Comparison of ENCODE assay signal across 1 cellular context in genomic region chr2:27133905-27134780, GRCh38.
A peak's percentile ranks its signal among the peaks of the same experiment; 100 is the strongest.
TF ChIP-seq lines count a peak whose summit lies in the region.

A gene with protein sequence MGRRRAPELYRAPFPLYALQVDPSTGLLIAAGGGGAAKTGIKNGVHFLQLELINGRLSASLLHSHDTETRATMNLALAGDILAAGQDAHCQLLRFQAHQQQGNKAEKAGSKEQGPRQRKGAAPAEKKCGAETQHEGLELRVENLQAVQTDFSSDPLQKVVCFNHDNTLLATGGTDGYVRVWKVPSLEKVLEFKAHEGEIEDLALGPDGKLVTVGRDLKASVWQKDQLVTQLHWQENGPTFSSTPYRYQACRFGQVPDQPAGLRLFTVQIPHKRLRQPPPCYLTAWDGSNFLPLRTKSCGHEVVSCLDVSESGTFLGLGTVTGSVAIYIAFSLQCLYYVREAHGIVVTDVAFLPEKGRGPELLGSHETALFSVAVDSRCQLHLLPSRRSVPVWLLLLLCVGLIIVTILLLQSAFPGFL (minus strand): TSS chr2:27134636. CDS start chr2:27134421, 215 bp downstream.

TF ChIP-seq in GM12878, 131 proteins besides CTCF, POLR2A, EP300 and RAD21 (continued from another document):
- TF ChIP-seq CREM (IDR thresholded peaks at IDR 0.05; ENCODE audit: low read depth): peak; percentile 65
- TF ChIP-seq NR2F1 (conservative IDR thresholded peaks at IDR 0.05): no peak
- peak; percentile 62; the same call in 1 of the 2 replicates for TF ChIP-seq MXI1 (IDR thresholded peaks at IDR 0.05; ENCODE audit: low read depth, low read length)
- peak; percentile 52; the same call in 1 of the 2 replicates for TF ChIP-seq DPF2 (IDR thresholded peaks at IDR 0.05)
- peak; percentile 100 for TF ChIP-seq IKZF1 (conservative IDR thresholded peaks at IDR 0.05)
